2 cellular contexts compared by ENCODE assay signal in genomic region chrX:19827088-19827487, GRCh38.
TF ChIP-seq lines count a peak whose summit lies in the region.

No MANE protein-coding gene starts in this region.

TF ChIP-seq in K562, 482 proteins besides CTCF, POLR2A, EP300 and RAD21:
- TF ChIP-seq HMGXB4 (CRISPR knock-in tag; IDR thresholded peaks at IDR 0.05) (no peak), ZNF175 (CRISPR knock-in tag; IDR thresholded peaks at IDR 0.05; ENCODE audit: low read depth) (no peak), ZNF274 (IDR thresholded peaks at IDR 0.05; ENCODE audit: borderline replicate concordance, low read depth, low read length) (no peak), MAZ (CRISPR knock-in tag; conservative IDR thresholded peaks at IDR 0.05 in 1 of 2, IDR thresholded peaks at IDR 0.05 in 1 of 2) (no peak), CBX3 (IDR thresholded peaks at IDR 0.05; ENCODE audit: borderline replicate concordance in 1 of 2, low read length in 2 of 2) (no peak), ZNF586 (CRISPR knock-in tag; conservative IDR thresholded peaks at IDR 0.05) (no peak), SMARCB1 (IDR thresholded peaks at IDR 0.05; ENCODE audit: insufficient read length, low read depth) (no peak)
- TF ChIP-seq, protein P1, sequence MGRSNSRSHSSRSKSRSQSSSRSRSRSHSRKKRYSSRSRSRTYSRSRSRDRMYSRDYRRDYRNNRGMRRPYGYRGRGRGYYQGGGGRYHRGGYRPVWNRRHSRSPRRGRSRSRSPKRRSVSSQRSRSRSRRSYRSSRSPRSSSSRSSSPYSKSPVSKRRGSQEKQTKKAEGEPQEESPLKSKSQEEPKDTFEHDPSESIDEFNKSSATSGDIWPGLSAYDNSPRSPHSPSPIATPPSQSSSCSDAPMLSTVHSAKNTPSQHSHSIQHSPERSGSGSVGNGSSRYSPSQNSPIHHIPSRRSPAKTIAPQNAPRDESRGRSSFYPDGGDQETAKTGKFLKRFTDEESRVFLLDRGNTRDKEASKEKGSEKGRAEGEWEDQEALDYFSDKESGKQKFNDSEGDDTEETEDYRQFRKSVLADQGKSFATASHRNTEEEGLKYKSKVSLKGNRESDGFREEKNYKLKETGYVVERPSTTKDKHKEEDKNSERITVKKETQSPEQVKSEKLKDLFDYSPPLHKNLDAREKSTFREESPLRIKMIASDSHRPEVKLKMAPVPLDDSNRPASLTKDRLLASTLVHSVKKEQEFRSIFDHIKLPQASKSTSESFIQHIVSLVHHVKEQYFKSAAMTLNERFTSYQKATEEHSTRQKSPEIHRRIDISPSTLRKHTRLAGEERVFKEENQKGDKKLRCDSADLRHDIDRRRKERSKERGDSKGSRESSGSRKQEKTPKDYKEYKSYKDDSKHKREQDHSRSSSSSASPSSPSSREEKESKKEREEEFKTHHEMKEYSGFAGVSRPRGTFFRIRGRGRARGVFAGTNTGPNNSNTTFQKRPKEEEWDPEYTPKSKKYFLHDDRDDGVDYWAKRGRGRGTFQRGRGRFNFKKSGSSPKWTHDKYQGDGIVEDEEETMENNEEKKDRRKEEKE (IDR thresholded peaks at IDR 0.05; ENCODE audit: borderline replicate concordance in 1 of 2, control insufficient read depth in 1 of 2, low read depth in 2 of 2, low read length in 1 of 2), result no peak

TF ChIP-seq in SK-N-SH, 30 proteins besides CTCF, POLR2A, EP300 and RAD21:
- TF ChIP-seq SMC3 (IDR thresholded peaks at IDR 0.05; ENCODE audit: low read depth, low read length) (no peak), EZH2phosphoT487 (IDR thresholded peaks at IDR 0.05; ENCODE audit: borderline replicate concordance, low read depth) (no peak), PBX3 (IDR thresholded peaks at IDR 0.05) (no peak), ELF1 (IDR thresholded peaks at IDR 0.05) (no peak), RFX5 (IDR thresholded peaks at IDR 0.05; ENCODE audit: low read length) (no peak)
